10 cellular contexts compared by ENCODE assay signal in the genomic region with DNA sequence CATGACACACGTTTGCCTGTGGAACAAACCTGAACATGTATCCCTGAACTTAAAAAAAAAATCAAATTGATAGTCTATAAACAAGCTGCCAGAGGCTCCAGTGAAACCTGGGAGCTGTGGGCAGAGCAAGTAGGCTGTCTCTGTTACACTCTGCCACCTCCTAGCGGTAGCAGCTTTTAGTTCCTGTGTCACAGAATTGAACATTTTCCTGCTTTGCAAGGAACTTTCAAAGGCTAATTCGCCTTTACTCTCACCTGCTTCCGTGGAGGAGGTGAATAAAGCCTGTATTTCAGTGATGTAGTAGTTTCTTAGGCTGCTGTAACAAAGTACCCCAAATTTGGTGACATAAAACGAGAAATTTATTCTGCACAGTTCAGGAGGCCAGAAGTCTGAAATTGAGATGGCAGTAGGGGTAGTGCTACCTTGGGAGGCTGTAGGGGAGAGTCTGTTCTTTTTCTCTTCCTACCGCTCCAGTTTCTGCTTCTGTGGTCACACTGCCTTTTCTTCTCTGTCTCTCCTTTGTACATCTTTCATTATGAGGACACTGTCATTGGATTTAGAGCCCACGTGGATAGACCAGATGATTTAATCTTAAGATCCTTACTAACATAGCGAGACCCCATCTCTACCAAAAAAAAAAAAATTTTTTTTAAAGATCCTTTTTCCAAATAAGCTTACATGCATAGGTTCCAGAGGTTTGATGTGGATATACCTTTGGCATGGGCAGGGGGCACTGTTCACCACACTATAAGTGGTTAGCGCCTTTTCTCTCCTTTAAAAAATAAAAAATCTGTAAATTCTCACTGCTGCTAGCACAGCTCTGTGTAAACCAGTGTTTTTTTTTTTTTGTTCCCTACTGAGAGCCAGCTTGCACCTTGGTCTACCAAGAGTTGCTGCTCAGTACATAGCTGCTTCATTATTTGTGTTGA. TPM values are rescaled to one million over a fixed set of nuclear protein-coding genes. Genes with fewer than 3 reads are reported as not detected.
DNase-seq lines count a peak whose midpoint lies in the region; ATAC-seq and TF ChIP-seq lines count a peak whose summit lies in the region.
"Had no signal": no experiment of that assay in that cellular context is flagged by ENCODE, and none has a peak within 500 bp of the region (broad histone marks: within the 10 kb centered on the region; RNA-seq: fewer than 3 reads in every experiment).

No MANE protein-coding gene starts in this region.

- ATAC-seq in natural killer cell, result peak in 1 of 3 donors; percentile 28
- ATAC-seq in natural killer cell treated with Interleukin-12 subunit alpha and Interleukin-12 subunit beta and Interleukin-15 and Interleukin-18, amount 100 ng/mL, for 72 hours, result no peak
- ATAC-seq in GM19467 (IDR thresholded peaks at IDR 0.05; ENCODE audit: unreplicated experiment), result no peak
- ATAC-seq in Right ventricle myocardium superior (ENCODE audit: poor library complexity), result no peak
- ATAC-seq in gastrocnemius medialis, result no peak

- no peak overlapping the region for H3K27ac ChIP-seq in dorsolateral prefrontal cortex
- no peak overlapping the region for H3K27ac ChIP-seq in gastrocnemius medialis

- H3K27me3 Mint-ChIP-seq in natural killer cell (ENCODE audit: low read depth in 2 of 2), result no peaks in the 10 kb centered on the region
- no peaks in the 10 kb centered on the region for H3K27me3 Mint-ChIP-seq in natural killer cell treated with Interleukin-12 subunit alpha and Interleukin-12 subunit beta and Interleukin-15 and Interleukin-18, amount 100 ng/mL, for 72 hours

- intact Hi-C loops in natural killer cell (cut with micrococcal nuclease) (loop anchor here (10.0 kb wide), 1 partner anchor 204 kb away; a partner anchor contains a TSS), dorsolateral prefrontal cortex (cut with DNase I) (no loop called here), Right ventricle myocardium superior (cut with DNase I) (no loop called here), gastrocnemius medialis (cut with DNase I; ENCODE audit: low total_unique reads) (no loop called here)

- H3K4me1 Mint-ChIP-seq in natural killer cell, result peaks cover 60 to 62% of the 10 kb centered on the region in 2 donors
- H3K4me1 Mint-ChIP-seq in natural killer cell treated with Interleukin-12 subunit alpha and Interleukin-12 subunit beta and Interleukin-15 and Interleukin-18, amount 100 ng/mL, for 72 hours (ENCODE audit: low read depth in 2 of 2), result peaks cover 48 to 56% of the 10 kb centered on the region in 2 donors

- TF ChIP-seq CTCF in natural killer cell (IDR thresholded peaks at IDR 0.05) (peak; percentile 12), dorsolateral prefrontal cortex (IDR thresholded peaks at IDR 0.05 in 54 of 56, conservative IDR thresholded peaks at IDR 0.05 in 2 of 56; ENCODE audit: low read depth in 1 of 56, partially characterized antibody in 56 of 56) (peak in 1 of 56 donors; percentile 12), gastrocnemius medialis (IDR thresholded peaks at IDR 0.05 in 4 of 5, conservative IDR thresholded peaks at IDR 0.05 in 1 of 5) (no peak)

- no peak overlapping the region for H3K9ac ChIP-seq in NT2/D1 (ENCODE audit: insufficient read length, low read depth)

- no peak overlapping the region for H3K4me3 Mint-ChIP-seq in natural killer cell
- H3K4me3 Mint-ChIP-seq in natural killer cell treated with Interleukin-12 subunit alpha and Interleukin-12 subunit beta and Interleukin-15 and Interleukin-18, amount 100 ng/mL, for 72 hours, result no peak overlapping the region

- H3K27ac Mint-ChIP-seq in natural killer cell, result no peak overlapping the region
- H3K27ac Mint-ChIP-seq in natural killer cell treated with Interleukin-12 subunit alpha and Interleukin-12 subunit beta and Interleukin-15 and Interleukin-18, amount 100 ng/mL, for 72 hours, result no peak overlapping the region

- H3K9me3 ChIP-seq in NT2/D1 (ENCODE audit: insufficient read depth, low read length) (no peaks in the 10 kb centered on the region), gastrocnemius medialis (no peaks in the 10 kb centered on the region)

- H3K4me1 ChIP-seq in NT2/D1 (ENCODE audit: insufficient read depth, insufficient read length) (no peaks in the 10 kb centered on the region), gastrocnemius medialis (peaks cover 19 to 24% of the 10 kb centered on the region in 2 donors)

- in situ Hi-C loops in gastrocnemius medialis (cut with MboI; ENCODE audit: low sequenced_read_pairs in 4 of 4), result no loop called here

- peaks cover 9% of the 10 kb centered on the region for H3K36me3 Mint-ChIP-seq in natural killer cell
- peaks cover 13% of the 10 kb centered on the region for H3K36me3 Mint-ChIP-seq in natural killer cell treated with Interleukin-12 subunit alpha and Interleukin-12 subunit beta and Interleukin-15 and Interleukin-18, amount 100 ng/mL, for 72 hours

- H3K36me3 ChIP-seq in NT2/D1 (ENCODE audit: insufficient read depth, insufficient read length, low read length), result peaks cover 64% of the 10 kb centered on the region
- peaks cover 0 to 29% of the 10 kb centered on the region in 2 donors for H3K36me3 ChIP-seq in gastrocnemius medialis

- H3K4me3 ChIP-seq in NT2/D1 (ENCODE audit: insufficient read length, low read depth) (no peak overlapping the region), dorsolateral prefrontal cortex (no peak overlapping the region), gastrocnemius medialis (no peak overlapping the region)

- no peaks in the 10 kb centered on the region for H3K9me3 Mint-ChIP-seq in natural killer cell
- H3K9me3 Mint-ChIP-seq in natural killer cell treated with Interleukin-12 subunit alpha and Interleukin-12 subunit beta and Interleukin-15 and Interleukin-18, amount 100 ng/mL, for 72 hours, result no peaks in the 10 kb centered on the region

- TF ChIP-seq POLR2A in gastrocnemius medialis (IDR thresholded peaks at IDR 0.05), result no peak

- no peaks in the 10 kb centered on the region for H3K27me3 ChIP-seq in NT2/D1 (ENCODE audit: insufficient read depth, insufficient read length)
- no peaks in the 10 kb centered on the region for H3K27me3 ChIP-seq in dorsolateral prefrontal cortex
- H3K27me3 ChIP-seq in gastrocnemius medialis, result no peaks in the 10 kb centered on the region

- DNase-seq in natural killer cell (no peak), NT2/D1 (ENCODE audit: low read depth, low spot score) (peak; percentile 36), fibroblast of peridontal ligament (ENCODE audit: extremely low read depth) (peak; percentile 20), dorsolateral prefrontal cortex (no peak), Right ventricle myocardium superior (no peak), gastrocnemius medialis (no peak)
- no peak for DNase-seq in natural killer cell treated with Interleukin-12 subunit alpha and Interleukin-12 subunit beta and Interleukin-15 and Interleukin-18, amount 100 ng/mL, for 72 hours (ENCODE audit: low spot score)
- DNase-seq: activated naive CD4-positive, alpha-beta T cell treated with anti-CD3 and anti-CD28 coated beads, Interleukin-2, amount 50 U/mL, for 16 hours; DMS79 treated with DMSO at 0.1 percent for 48 hours had no signal

RNA-seq across cellular contexts. Expression of a gene that starts 25.3 kb away (rescaled TPM):
- total RNA-seq in natural killer cell, result 10 to 100 TPM in 2 of 3 donors, 1 to 10 TPM in 1; 8.5 to 16.2 (median 11.8) TPM
- 10 to 100 TPM; 31.3 to 39.3 TPM for total RNA-seq in natural killer cell treated with Interleukin-12 subunit alpha and Interleukin-12 subunit beta and Interleukin-15 and Interleukin-18, amount 100 ng/mL, for 72 hours
- 10 to 100 TPM; 18.2 to 31.2 (median 23.7) TPM for total RNA-seq in dorsolateral prefrontal cortex
- 19.3 TPM for total RNA-seq in Right ventricle myocardium superior
- 10 to 100 TPM; 12.3 to 13.9 (median 13.0) TPM for total RNA-seq in gastrocnemius medialis

Comparison
In these comparisons a context has a peak if more than half of its experiments do, and no peak if none do; other contexts are left out.
1. DNase-seq: peak in NT2/D1 (single experiment) and fibroblast of peridontal ligament (single experiment); none in natural killer cell (single experiment), natural killer cell treated with Interleukin-12 subunit alpha and Interleukin-12 subunit beta and Interleukin-15 and Interleukin-18, amount 100 ng/mL, for 72 hours (single experiment), dorsolateral prefrontal cortex (0 of 10), Right ventricle myocardium superior (single experiment) and gastrocnemius medialis (0 of 2).